ENCODE assay signal across 8 cellular contexts in the genomic region with DNA sequence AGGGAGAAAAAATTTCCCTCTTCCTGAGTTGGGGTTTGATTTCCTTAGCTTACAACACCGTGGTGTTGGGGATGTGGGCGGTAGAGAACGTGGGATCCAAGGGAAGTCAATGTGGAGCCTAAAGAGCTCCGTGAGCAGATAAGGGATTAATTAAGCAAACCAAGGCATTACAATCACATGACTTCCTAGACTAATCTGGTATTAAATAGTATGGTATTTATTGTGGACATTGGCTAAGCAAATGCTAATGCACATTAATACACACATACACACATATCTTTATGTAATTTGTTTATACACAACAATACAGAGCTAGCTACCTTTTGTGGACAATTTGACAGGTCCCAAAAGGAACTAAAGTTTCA. TPM values are rescaled to one million over a fixed set of nuclear protein-coding genes. Genes with fewer than 3 reads are reported as not detected.
A peak's percentile ranks its signal among the peaks of the same experiment; 100 is the strongest.
DNase-seq lines count a peak whose midpoint lies in the region; ATAC-seq and TF ChIP-seq lines count a peak whose summit lies in the region.

No MANE protein-coding gene starts in this region.

- H3K4me1 Mint-ChIP-seq in progenitor cell of endocrine pancreas (ENCODE audit: low read depth) = peaks cover 31% of the 10 kb centered on the region

- H3K9me2 ChIP-seq in PC-3 (replicated peaks; ENCODE audit: low read length) = no peaks in the 10 kb centered on the region

- peaks cover 3% of the 10 kb centered on the region; the same call in 1 of the 2 replicates for H3K4me1 ChIP-seq in ES-I3 (ENCODE audit: insufficient read depth, low read length)
- H3K4me1 ChIP-seq in PC-3 (ENCODE audit: insufficient read depth, low read length) = peaks cover 22% of the 10 kb centered on the region

- peaks cover 35% of the 10 kb centered on the region for H3K79me2 ChIP-seq in PC-3 (ENCODE audit: low read length)

- DNase-seq in PC-3 (no peak), epithelial cell of esophagus (ENCODE audit: low read depth) (no peak), progenitor cell of endocrine pancreas (ENCODE audit: low spot score, unreplicated experiment) (no peak), GM03348 (ENCODE audit: low spot score) (no peak), SKM-1 (lab: John Stamatoyannopoulos, UW; ENCODE audit: unreplicated experiment) (no peak)
- DNase-seq in stimulated activated naive CD4-positive, alpha-beta T cell treated with Interleukin-2 at 50 U/mL for 16 hours (lab: John Stamatoyannopoulos, UW) = no peak

- intact Hi-C loops in PC-3 (cut with micrococcal nuclease) = loop anchor here (5.0 kb wide), 1 partner anchor 45 kb away; a partner anchor contains a TSS

- no peaks in the 10 kb centered on the region for H3K27me3 Mint-ChIP-seq in progenitor cell of endocrine pancreas

- no peaks in the 10 kb centered on the region for H3K9me3 ChIP-seq in ES-I3 (ENCODE audit: control insufficient read depth, insufficient read depth, low read length)
- no peaks in the 10 kb centered on the region for H3K9me3 ChIP-seq in PC-3 (ENCODE audit: low read length)

- H3K4me2 ChIP-seq in PC-3 (ENCODE audit: low read length) = peak overlapping the region; percentile 94

- peak overlapping the region; percentile 81; the same call in 1 of the 2 replicates for H3K27ac ChIP-seq in PC-3 (ENCODE audit: low read length)

- peaks cover 4% of the 10 kb centered on the region for H3K36me3 Mint-ChIP-seq in progenitor cell of endocrine pancreas (ENCODE audit: insufficient read depth)

- peak overlapping the region; percentile 99 for H3K27ac Mint-ChIP-seq in progenitor cell of endocrine pancreas

- CTCF ChIA-PET in PC-3 (lab: Charles Lee) = interaction anchor here (1.2 to 1.6 kb wide), 2 partner anchors 15 to 33 kb away, joined by 3 to 9 read pairs; a partner anchor contains a TSS

- no peak for ATAC-seq in PC-3
- ATAC-seq in HG02852 (IDR thresholded peaks at IDR 0.05; ENCODE audit: unreplicated experiment) = no peak

- H3K4me3 Mint-ChIP-seq in progenitor cell of endocrine pancreas (ENCODE audit: low read depth) = peak overlapping the region; percentile 95

- POLR2A ChIA-PET in PC-3 (lab: Charles Lee; ENCODE audit: unreplicated experiment) = interaction anchor here (0.5 to 1.3 kb wide), 2 partner anchors 94 to 135 kb away, joined by 11 to 17 read pairs; a partner anchor contains a TSS

- no peaks in the 10 kb centered on the region for H3K27me3 ChIP-seq in PC-3 (ENCODE audit: low read length)

- H3K9me3 Mint-ChIP-seq in progenitor cell of endocrine pancreas (ENCODE audit: low read depth) = no peaks in the 10 kb centered on the region

- peak overlapping the region; percentile 77 for H3K9ac ChIP-seq in ES-I3 (ENCODE audit: low read depth, low read length)
- H3K9ac ChIP-seq in PC-3 (ENCODE audit: low read length) = no peak overlapping the region

- no peaks in the 10 kb centered on the region for H3K36me3 ChIP-seq in ES-I3 (ENCODE audit: insufficient read depth, low read length)
- H3K36me3 ChIP-seq in PC-3 (ENCODE audit: low read depth, low read length) = no peaks in the 10 kb centered on the region

- BruUV-seq in PC-3 (replicated peaks; lab: Mats Ljungman, UMichigan) = no TSS peak

- TF ChIP-seq CTCF in PC-3 (conservative IDR thresholded peaks at IDR 0.05; ENCODE audit: low read depth, low read length) (no peak), epithelial cell of esophagus (IDR thresholded peaks at IDR 0.05; ENCODE audit: insufficient read depth, low read depth, low read length, missing control alignments) (no peak), progenitor cell of endocrine pancreas (IDR thresholded peaks at IDR 0.05; ENCODE audit: unreplicated experiment) (no peak)

- no peaks in the 10 kb centered on the region for H4K20me1 ChIP-seq in PC-3 (ENCODE audit: low read length)

- no peaks in the 10 kb centered on the region for H3F3A ChIP-seq in PC-3 (ENCODE audit: low read length, unreplicated experiment)

- H2AFZ ChIP-seq in PC-3 (ENCODE audit: low read length) = no peak overlapping the region

- H3K4me3 ChIP-seq in PC-3 (ENCODE audit: low read length) = peak overlapping the region; percentile 90; the same call in 1 of the 2 replicates
- peak overlapping the region; percentile 79 for H3K4me3 ChIP-seq in epithelial cell of esophagus (ENCODE audit: low read length)

RNA-seq across cellular contexts. Expression of a gene that starts 0.8 kb away (rescaled TPM):
- total RNA-seq in PC-3 (2014; rRNA removed) (43.9 and 52.1 TPM in 2 replicates), progenitor cell of endocrine pancreas (50.0 and 50.8 TPM in 2 replicates)

RNA-seq across cellular contexts. Expression of a gene that starts 1.6 kb away (rescaled TPM):
- 91.6 and 98.6 TPM in 2 replicates for total RNA-seq in PC-3 (2014; rRNA removed)
- 37.9 and 40.5 TPM in 2 replicates for total RNA-seq in progenitor cell of endocrine pancreas

RNA-seq across cellular contexts. Expression of a gene that starts 7.3 kb away (rescaled TPM):
- total RNA-seq in PC-3 (2014; rRNA removed) (0.18 TPM in 1 of 2 replicates, not detected in the other), progenitor cell of endocrine pancreas (62.9 and 65.2 TPM in 2 replicates)

RNA-seq across cellular contexts. Expression of a gene that starts 33.2 kb away (rescaled TPM):
- 38.4 and 39.4 TPM in 2 replicates for total RNA-seq in PC-3 (2014; rRNA removed)
- 202 and 207 TPM in 2 replicates for total RNA-seq in progenitor cell of endocrine pancreas

RNA-seq across cellular contexts. Expression of a gene that starts 35.7 kb away (rescaled TPM):
- total RNA-seq in PC-3 (2014; rRNA removed) = 19.1 and 26.7 TPM in 2 replicates
- total RNA-seq in progenitor cell of endocrine pancreas = 60.3 and 64.3 TPM in 2 replicates

Comparison
In these comparisons a context has a peak if more than half of its experiments do, and no peak if none do; other contexts are left out.
1. RNA of a gene that starts 7.3 kb away (total RNA-seq): 62.9 to 65.2 TPM in progenitor cell of endocrine pancreas; 0.18 TPM in PC-3; every median in the first group is over 10 times any median in the second.